In genomic region chr3:176310641-176311040, GRCh38 we compare ENCODE assay signal across 28 cellular contexts.
"Had no signal": no experiment of that assay in that cellular context is flagged by ENCODE, and none has a peak within 500 bp of the region (broad histone marks: within the 10 kb centered on the region; RNA-seq: fewer than 3 reads in every experiment).

No MANE protein-coding gene starts in this region.

- H3K9me3 Mint-ChIP-seq: type B pancreatic cell had no signal

- H3K4me1 Mint-ChIP-seq: stimulated activated effector memory CD8-positive, alpha-beta T cell treated with anti-CD3 and anti-CD28 coated beads, Interleukin-12 subunit alpha, Interleukin-12 subunit beta, amount 100 ng/mL, for 72 hours; stimulated activated memory B cell treated with anti-CD40 and anti-IgM and Interleukin-4, amounts not matched to agents 10 μg/mL and 1 μg/mL and 100 μg/mL, for 72 hours; stimulated activated naive B cell treated with anti-CD40 and anti-IgM and Interleukin-4, amounts not matched to agents 10 μg/mL and 1 μg/mL and 100 μg/mL, for 72 hours; stimulated activated naive CD8-positive, alpha-beta T cell treated with anti-CD3 and anti-CD28 coated beads, Interleukin-15, amount 100 ng/mL, for 72 hours had no signal

- H3K4me1 ChIP-seq: stomach, suprapubic skin, testis, thyroid gland, tibial artery, tibial nerve, transverse colon, upper lobe of left lung, upper lobe of right lung, uterus, vagina had no signal

- ATAC-seq: stimulated activated effector memory CD8-positive, alpha-beta T cell treated with anti-CD3 and anti-CD28 coated beads, Interleukin-12 subunit alpha, Interleukin-12 subunit beta, amount 100 ng/mL, for 72 hours; stimulated activated memory B cell treated with anti-CD40 and anti-IgM and Interleukin-4, amounts not matched to agents 10 μg/mL and 1 μg/mL and 100 μg/mL, for 72 hours; stimulated activated naive B cell treated with anti-CD40 and anti-IgM and Interleukin-4, amounts not matched to agents 10 μg/mL and 1 μg/mL and 100 μg/mL, for 72 hours; stimulated activated naive CD8-positive, alpha-beta T cell treated with anti-CD3 and anti-CD28 coated beads, Interleukin-15, amount 100 ng/mL, for 72 hours; stimulated activated naive CD8-positive, alpha-beta T cell treated with anti-CD3 and anti-CD28 coated beads, Interleukin-15, Interleukin-2, amounts not matched to agents 100 U/mL and 50 U/mL, for 24 hours; upper lobe of right lung had no signal

- H3K4me3 ChIP-seq: stomach, suprapubic skin, testis, thoracic aorta, thyroid gland, tibial artery, tibial nerve, transverse colon, upper lobe of left lung, upper lobe of right lung, uterus, vagina had no signal

- DNase-seq: stimulated activated CD4-positive, alpha-beta T cell treated with anti-CD3 and anti-CD28 coated beads, Interleukin-2, amount 100 ng/mL, for 48 hours; stimulated activated CD4-positive, alpha-beta T cell treated with anti-CD3 and anti-CD28 coated beads, Interleukin-4, amount 100 ng/mL, for 1 hour; stimulated activated CD4-positive, alpha-beta T cell treated with anti-CD3 and anti-CD28 coated beads, Interleukin-4, amount 100 ng/mL, for 24 hours; stimulated activated CD4-positive, alpha-beta T cell treated with anti-CD3 and anti-CD28 coated beads, Interleukin-4, amount 100 ng/mL, for 4 hours; stimulated activated CD8-positive, alpha-beta memory T cell treated with anti-CD3 and anti-CD28 coated beads, Interleukin-4, amount 100 ng/mL, for 48 hours; stimulated activated naive B cell treated with anti-CD40 and anti-IgM and Interleukin-4, amounts not matched to agents 10 μg/mL and 1 μg/mL and 100 μg/mL, for 72 hours; stimulated activated naive CD4-positive, alpha-beta T cell; stimulated activated naive CD4-positive, alpha-beta T cell treated with Interleukin-2 at 50 U/mL for 16 hours; stimulated activated naive CD8-positive, alpha-beta T cell treated with anti-CD3 and anti-CD28 coated beads, Interleukin-15, amount 100 ng/mL, for 72 hours; stimulated activated naive CD8-positive, alpha-beta T cell treated with anti-CD3 and anti-CD28 coated beads, Interleukin-15, Interleukin-2, amounts not matched to agents 100 U/mL and 50 U/mL, for 24 hours; stomach; substantia nigra; testis; thyroid gland; tibial artery; transverse colon; trophoblast cell; upper lobe of left lung; upper lobe of right lung; uterus had no signal

- H3K27me3 ChIP-seq: stomach, suprapubic skin, testis, thyroid gland, tibial artery, tibial nerve, transverse colon, upper lobe of left lung, upper lobe of right lung, uterus, vagina had no signal

- H3K27ac Mint-ChIP-seq: stimulated activated effector memory CD8-positive, alpha-beta T cell treated with anti-CD3 and anti-CD28 coated beads, Interleukin-12 subunit alpha, Interleukin-12 subunit beta, amount 100 ng/mL, for 72 hours; stimulated activated memory B cell treated with anti-CD40 and anti-IgM and Interleukin-4, amounts not matched to agents 10 μg/mL and 1 μg/mL and 100 μg/mL, for 72 hours; stimulated activated naive B cell treated with anti-CD40 and anti-IgM and Interleukin-4, amounts not matched to agents 10 μg/mL and 1 μg/mL and 100 μg/mL, for 72 hours; stimulated activated naive CD8-positive, alpha-beta T cell treated with anti-CD3 and anti-CD28 coated beads, Interleukin-15, amount 100 ng/mL, for 72 hours; stimulated activated naive CD8-positive, alpha-beta T cell treated with anti-CD3 and anti-CD28 coated beads, Interleukin-15, Interleukin-2, amounts not matched to agents 100 ng/mL and 50 ng/mL, for 24 hours; type B pancreatic cell had no signal

- H3K27ac ChIP-seq: stomach, suprapubic skin, testis, thoracic aorta, thyroid gland, tibial artery, tibial nerve, transverse colon, upper lobe of left lung, upper lobe of right lung, uterus, vagina had no signal

- H3K36me3 ChIP-seq: stomach, suprapubic skin, thoracic aorta, thyroid gland, tibial artery, tibial nerve, transverse colon, upper lobe of left lung, upper lobe of right lung, uterus, vagina had no signal

- H3K27me3 Mint-ChIP-seq: stimulated activated memory B cell treated with anti-CD40 and anti-IgM and Interleukin-4, amounts not matched to agents 10 μg/mL and 1 μg/mL and 100 μg/mL, for 72 hours; stimulated activated naive B cell treated with anti-CD40 and anti-IgM and Interleukin-4, amounts not matched to agents 10 μg/mL and 1 μg/mL and 100 μg/mL, for 72 hours; stimulated activated naive CD8-positive, alpha-beta T cell treated with anti-CD3 and anti-CD28 coated beads, Interleukin-15, amount 100 ng/mL, for 72 hours; stimulated activated naive CD8-positive, alpha-beta T cell treated with anti-CD3 and anti-CD28 coated beads, Interleukin-15, Interleukin-2, amounts not matched to agents 100 ng/mL and 50 ng/mL, for 24 hours; type B pancreatic cell had no signal

- H3K36me3 Mint-ChIP-seq: stimulated activated effector memory CD8-positive, alpha-beta T cell treated with anti-CD3 and anti-CD28 coated beads, Interleukin-12 subunit alpha, Interleukin-12 subunit beta, amount 100 ng/mL, for 72 hours; stimulated activated memory B cell treated with anti-CD40 and anti-IgM and Interleukin-4, amounts not matched to agents 10 μg/mL and 1 μg/mL and 100 μg/mL, for 72 hours; stimulated activated naive B cell treated with anti-CD40 and anti-IgM and Interleukin-4, amounts not matched to agents 10 μg/mL and 1 μg/mL and 100 μg/mL, for 72 hours; type B pancreatic cell had no signal

- H3K4me3 Mint-ChIP-seq: stimulated activated effector memory CD8-positive, alpha-beta T cell treated with anti-CD3 and anti-CD28 coated beads, Interleukin-12 subunit alpha, Interleukin-12 subunit beta, amount 100 ng/mL, for 72 hours; stimulated activated memory B cell treated with anti-CD40 and anti-IgM and Interleukin-4, amounts not matched to agents 10 μg/mL and 1 μg/mL and 100 μg/mL, for 72 hours; stimulated activated naive B cell treated with anti-CD40 and anti-IgM and Interleukin-4, amounts not matched to agents 10 μg/mL and 1 μg/mL and 100 μg/mL, for 72 hours; stimulated activated naive CD8-positive, alpha-beta T cell treated with anti-CD3 and anti-CD28 coated beads, Interleukin-15, amount 100 ng/mL, for 72 hours; stimulated activated naive CD8-positive, alpha-beta T cell treated with anti-CD3 and anti-CD28 coated beads, Interleukin-15, Interleukin-2, amounts not matched to agents 100 ng/mL and 50 ng/mL, for 24 hours; type B pancreatic cell had no signal
